Comparison of ENCODE assay signal across 8 cellular contexts in genomic region chr17:82228842-82229685, GRCh38. TPM values are rescaled to one million over a fixed set of nuclear protein-coding genes. Genes with fewer than 3 reads are reported as not detected.
A peak's percentile ranks its signal among the peaks of the same experiment; 100 is the strongest.
DNase-seq lines count a peak whose midpoint lies in the region; ATAC-seq, FAIRE-seq and TF ChIP-seq lines count a peak whose summit lies in the region.

TSS of gene SLC16A3 (plus strand) at chr17:82229042. CDS start at chr17:82236009, 6,967 bp downstream.

- WGBS in HepG2 (ENCODE audit: low lambda C conversion rate), result 1% methylated on average over 36 of the region's 104 CpGs

- TF ChIP-seq CTCF in Calu3 (IDR thresholded peaks at IDR 0.05; ENCODE audit: unreplicated experiment) (no peak), WTC11 (IDR thresholded peaks at IDR 0.05) (no peak), HepG2 (CRISPR knock-in tag; IDR thresholded peaks at IDR 0.05) (no peak)

- H3K4me3 ChIP-seq in HepG2 (replicated peaks in 1 of 3; ENCODE audit: insufficient read depth in 1 of 3, low read depth in 2 of 3, low read length in 3 of 3), result peak within 1 kb of the TSS; percentile 76 to 99 (median 97)

- peaks cover 45% of the 10 kb centered on the region for H4K20me1 ChIP-seq in HepG2 (ENCODE audit: insufficient read depth, low read length)

- CTCF ChIA-PET in Calu3 (lab: Charles Lee), result no interaction called here
- CTCF ChIA-PET in WTC11 (lab: Charles Lee), result interaction anchor here (0.8 to 1.4 kb wide), 2 partner anchors 23 to 199 kb away, joined by 4 read pairs; no protein-coding TSS in a partner anchor
- CTCF ChIA-PET in HepG2 (lab: Yijun Ruan, JAX; ENCODE audit: low intra/inter-chr PET ratio, low total read pairs), result no interaction called here

- TF ChIP-seq POLR2A in HepG2 (IDR thresholded peaks at IDR 0.05; ENCODE audit: insufficient read depth in 1 of 2, low read depth in 2 of 2, low read length in 2 of 2), result peak in 1 of 2 experiments; percentile 96; a peak in 2 of 4 replicates

- H3K36me3 Mint-ChIP-seq in Calu3 (ENCODE audit: insufficient read depth, unreplicated experiment), result peaks cover 48% of the 10 kb centered on the region
- H3K36me3 Mint-ChIP-seq in WTC11, result no peaks in the 10 kb centered on the region
- H3K36me3 Mint-ChIP-seq in dendritic cell treated with granulocyte-macrophage colony-stimulating factor and Interleukin-4, amounts not matched to agents 40 ng/mL and 50 ng/mL, for 4 days (ENCODE audit: low read depth), result peaks cover 32% of the 10 kb centered on the region

- H3K27ac ChIP-seq in HepG2 (ENCODE audit: extremely low read length, insufficient read depth, low read length), result peak within 1 kb of the TSS; percentile 84

- H3K36me3 ChIP-seq in HepG2 (replicated peaks in 1 of 2; ENCODE audit: control insufficient read depth in 1 of 2, insufficient read depth in 2 of 2, low read length in 2 of 2), result peaks cover 5 to 8% of the 10 kb centered on the region in 2 experiments; a peak in 3 of 5 replicates

- peak within 1 kb of the TSS; percentile 91 for H3K9ac ChIP-seq in HepG2 (ENCODE audit: insufficient read depth, low read depth, low read length)

- in situ Hi-C loops in HepG2 (cut with HindIII; ENCODE audit: extremely low pct_ligation_motif_present, low pct_unique_long_range_greater_than_20kb), result no loop called here

- intact Hi-C loops in Calu3 (cut with micrococcal nuclease; ENCODE audit: unreplicated experiment), result no loop called here
- intact Hi-C loops in dendritic cell treated with granulocyte-macrophage colony-stimulating factor and Interleukin-4, amounts not matched to agents 40 ng/mL and 50 ng/mL, for 4 days (cut with micrococcal nuclease), result loop anchor here (2.0 kb wide), 1 partner anchor 22 kb away; no protein-coding TSS in a partner anchor
- intact Hi-C loops in HepG2 (cut with micrococcal nuclease; ENCODE audit: unreplicated experiment), result no loop called here

- DNase-seq in Calu3 (peak; percentile 77), KG1 (lab: John Stamatoyannopoulos, UW) (peak; percentile 45), WTC11 (ENCODE audit: low spot score) (peak; percentile 49), HepG2 (ENCODE audit: low spot score) (no peak)
- DNase-seq in stimulated activated CD8-positive, alpha-beta memory T cell treated with anti-CD3 and anti-CD28 coated beads, Interleukin-4, amount 100 ng/mL, for 48 hours, result peak; percentile 74

- H3K27me3 ChIP-seq in HepG2 (ENCODE audit: control insufficient read depth in 1 of 2, insufficient read depth in 2 of 2, low read length in 2 of 2), result no peaks in the 10 kb centered on the region; a peak in 1 of 5 replicates

- FAIRE-seq in HepG2 (lab: Jason Lieb, UNC), result no peak

- H3K9me3 Mint-ChIP-seq in Calu3 (ENCODE audit: low read depth, unreplicated experiment) (no peaks in the 10 kb centered on the region), WTC11 (no peaks in the 10 kb centered on the region)
- H3K9me3 Mint-ChIP-seq in dendritic cell treated with granulocyte-macrophage colony-stimulating factor and Interleukin-4, amounts not matched to agents 40 ng/mL and 50 ng/mL, for 4 days, result no peaks in the 10 kb centered on the region

- H3K4me1 Mint-ChIP-seq in Calu3 (ENCODE audit: low read depth, unreplicated experiment), result peaks cover 10% of the 10 kb centered on the region
- peaks cover 4% of the 10 kb centered on the region for H3K4me1 Mint-ChIP-seq in WTC11
- H3K4me1 Mint-ChIP-seq in dendritic cell treated with granulocyte-macrophage colony-stimulating factor and Interleukin-4, amounts not matched to agents 40 ng/mL and 50 ng/mL, for 4 days (ENCODE audit: low read depth), result peaks cover 53% of the 10 kb centered on the region

- BruUV-seq in Calu3 (replicated peaks; lab: Mats Ljungman, UMichigan) (TSS peak; percentile 46), HepG2 (replicated peaks; lab: Mats Ljungman, UMichigan) (TSS peak; percentile 67)

- H3K27me3 Mint-ChIP-seq in Calu3 (ENCODE audit: unreplicated experiment) (no peaks in the 10 kb centered on the region), WTC11 (ENCODE audit: low read depth) (peaks cover 30% of the 10 kb centered on the region)
- no peaks in the 10 kb centered on the region for H3K27me3 Mint-ChIP-seq in dendritic cell treated with granulocyte-macrophage colony-stimulating factor and Interleukin-4, amounts not matched to agents 40 ng/mL and 50 ng/mL, for 4 days

- H3K4me3 Mint-ChIP-seq in Calu3 (ENCODE audit: low read depth, unreplicated experiment) (peak within 1 kb of the TSS; percentile 82), WTC11 (peak within 1 kb of the TSS; percentile 64)
- H3K4me3 Mint-ChIP-seq in dendritic cell treated with granulocyte-macrophage colony-stimulating factor and Interleukin-4, amounts not matched to agents 40 ng/mL and 50 ng/mL, for 4 days, result peak within 1 kb of the TSS; percentile 99

- TF ChIP-seq EP300 in HepG2 (IDR thresholded peaks at IDR 0.05; ENCODE audit: low read depth in 2 of 2, low read length in 2 of 2) (no peak), HepG2 (CRISPR knock-in tag; IDR thresholded peaks at IDR 0.05; ENCODE audit: borderline replicate concordance) (no peak)

- H3K4me1 ChIP-seq in HepG2 (ENCODE audit: insufficient read depth, low read length), result peaks cover 72% of the 10 kb centered on the region

- peaks cover 47% of the 10 kb centered on the region for H3K79me2 ChIP-seq in HepG2 (ENCODE audit: insufficient read depth, low read length)

- H3K4me2 ChIP-seq in HepG2 (ENCODE audit: low read depth, low read length), result peak within 1 kb of the TSS; percentile 82

- peak within 1 kb of the TSS; percentile 69 for H3K27ac Mint-ChIP-seq in Calu3 (ENCODE audit: unreplicated experiment)
- no peak within 1 kb of the TSS for H3K27ac Mint-ChIP-seq in WTC11
- H3K27ac Mint-ChIP-seq in dendritic cell treated with granulocyte-macrophage colony-stimulating factor and Interleukin-4, amounts not matched to agents 40 ng/mL and 50 ng/mL, for 4 days, result peak within 1 kb of the TSS; percentile 92

- ATAC-seq in GM21360 (IDR thresholded peaks at IDR 0.05; ENCODE audit: unreplicated experiment), result peak; percentile 45
- ATAC-seq in WTC11, result peak; percentile 11
- peak; percentile 4 for ATAC-seq in HepG2
- ATAC-seq in GM18870 (IDR thresholded peaks at IDR 0.05; ENCODE audit: unreplicated experiment), result no peak

- no peaks in the 10 kb centered on the region for H3K9me3 ChIP-seq in HepG2 (ENCODE audit: low read length)

- H2AFZ ChIP-seq in HepG2 (ENCODE audit: low read length), result no peak within 1 kb of the TSS

- POLR2A ChIA-PET in WTC11 (lab: Charles Lee), result interaction anchor here (1.1 kb wide), 1 partner anchor 13 kb away, joined by 3 read pairs; no protein-coding TSS in a partner anchor
- POLR2A ChIA-PET in HepG2 (lab: Yijun Ruan, JAX), result interaction anchor here (0.6 to 5.0 kb wide), 22 partner anchors 8 to 265 kb away, joined by 3 to 117 read pairs (median 5); partner anchors contain the start of genes CCDC57, CD7 and CSNK1D

- TF ChIP-seq RAD21 in HepG2 (CRISPR knock-in tag; IDR thresholded peaks at IDR 0.05), result peak; percentile 81

TF ChIP-seq in WTC11, 78 proteins besides CTCF, POLR2A, EP300 and RAD21 (continues in another document):
- TF ChIP-seq E2F1 (CRISPR knock-in tag; IDR thresholded peaks at IDR 0.05), result no peak
- no peak for TF ChIP-seq ZNF317 (CRISPR knock-in tag; IDR thresholded peaks at IDR 0.05; ENCODE audit: borderline replicate concordance, low read depth)

TF ChIP-seq in HepG2, 621 proteins besides CTCF, POLR2A, EP300 and RAD21 (continues in another document):
- TF ChIP-seq ZNF776 (CRISPR knock-in tag; IDR thresholded peaks at IDR 0.05) (no peak; the same call in none of the 2 replicates), NFATC3 (CRISPR knock-in tag; IDR thresholded peaks at IDR 0.05) (no peak; the same call in 1 of the 2 replicates), ISL2 (CRISPR knock-in tag; IDR thresholded peaks at IDR 0.05) (no peak), ZBTB38 (CRISPR knock-in tag; IDR thresholded peaks at IDR 0.05) (no peak), KMT2A (CRISPR knock-in tag; IDR thresholded peaks at IDR 0.05) (peak; percentile 69; the same call in 1 of the 2 replicates), SP1 (IDR thresholded peaks at IDR 0.05) (no peak), SP1 (CRISPR knock-in tag; IDR thresholded peaks at IDR 0.05) (peak; percentile 69), ZNF138 (CRISPR knock-in tag; IDR thresholded peaks at IDR 0.05; ENCODE audit: low read depth) (peak; percentile 51; the same call in 1 of the 2 replicates), ZNF576 (CRISPR knock-in tag; IDR thresholded peaks at IDR 0.05) (no peak), ZNF510 (CRISPR knock-in tag; IDR thresholded peaks at IDR 0.05; ENCODE audit: low read depth) (peak; percentile 54; the same call in 1 of the 2 replicates), ZNF232 (CRISPR knock-in tag; IDR thresholded peaks at IDR 0.05; ENCODE audit: borderline replicate concordance) (no peak), ZBTB20 (CRISPR knock-in tag; IDR thresholded peaks at IDR 0.05; ENCODE audit: borderline replicate concordance, low read depth) (no peak; the same call in 1 of the 2 replicates)

RNA-seq across cellular contexts. Expression of gene SLC16A3, which starts in this region (rescaled TPM):
- total RNA-seq in Calu3 (2022) (44.7 and 47.2 TPM in 2 replicates), WTC11 (2021) (28.7 to 65.3 TPM (median 58.5 TPM) in 3 replicates), HepG2 (2016; rRNA removed; fragmentation: Illumina TruSeq; extraction: Trizol) (99.9 and 242 TPM in 2 replicates)
- 51.0 and 61.4 TPM in 2 replicates for total RNA-seq in HepG2 (2016; cell fraction: cytosol; rRNA removed; fragmentation: Illumina TruSeq; extraction: Trizol; ENCODE audit: low read depth)
- 83.6 and 248 TPM in 2 replicates for total RNA-seq in HepG2 (2016; cell fraction: insoluble cytoplasmic fraction; rRNA removed; fragmentation: Illumina TruSeq; extraction: Trizol)
- total RNA-seq in HepG2 (2016; cell fraction: membrane; rRNA removed; fragmentation: Illumina TruSeq; extraction: Trizol), result 88.3 and 97.4 TPM in 2 replicates
- total RNA-seq in HepG2 (2016; cell fraction: nucleus; rRNA removed; fragmentation: Illumina TruSeq; extraction: Trizol), result 164 and 200 TPM in 2 replicates
- 349 and 598 TPM in 2 replicates for polyA plus RNA-seq in HepG2 (2011; rRNA removed)
- 384 and 554 TPM in 2 replicates for polyA plus RNA-seq in HepG2 (2011; cell fraction: cytosol; rRNA removed)
- polyA plus RNA-seq in HepG2 (2011; cell fraction: nucleus; rRNA removed), result 293 and 327 TPM in 2 replicates
- polyA plus RNA-seq in HepG2 (2012), result 348 and 404 TPM in 2 replicates
- polyA plus RNA-seq in HepG2 (2016; cell fraction: cytosol; fragmentation: Illumina TruSeq; extraction: Trizol; ENCODE audit: low read depth), result 38.7 and 40.7 TPM in 2 replicates
- polyA plus RNA-seq in HepG2 (2016; cell fraction: insoluble cytoplasmic fraction; fragmentation: Illumina TruSeq; extraction: Trizol; ENCODE audit: low read depth), result 95.9 and 111 TPM in 2 replicates
- polyA plus RNA-seq in HepG2 (2016; cell fraction: membrane; fragmentation: Illumina TruSeq; extraction: Trizol; ENCODE audit: low read depth), result 61.0 and 65.9 TPM in 2 replicates
- 334 and 368 TPM in 2 replicates for polyA plus RNA-seq in HepG2 (2016; cell fraction: nucleus; fragmentation: Illumina TruSeq; extraction: Trizol; ENCODE audit: insufficient read depth, low read depth)
- 181 and 1,731 TPM in 2 replicates for polyA minus RNA-seq in HepG2 (2011; rRNA and poly(A)+ RNA removed; ENCODE audit: low replicate concordance)
- polyA minus RNA-seq in HepG2 (2011; cell fraction: cytosol; rRNA and poly(A)+ RNA removed), result 365 and 408 TPM in 2 replicates
- 137 and 145 TPM in 2 replicates for polyA minus RNA-seq in HepG2 (2011; cell fraction: nucleus; rRNA and poly(A)+ RNA removed)
